In the genomic region with DNA sequence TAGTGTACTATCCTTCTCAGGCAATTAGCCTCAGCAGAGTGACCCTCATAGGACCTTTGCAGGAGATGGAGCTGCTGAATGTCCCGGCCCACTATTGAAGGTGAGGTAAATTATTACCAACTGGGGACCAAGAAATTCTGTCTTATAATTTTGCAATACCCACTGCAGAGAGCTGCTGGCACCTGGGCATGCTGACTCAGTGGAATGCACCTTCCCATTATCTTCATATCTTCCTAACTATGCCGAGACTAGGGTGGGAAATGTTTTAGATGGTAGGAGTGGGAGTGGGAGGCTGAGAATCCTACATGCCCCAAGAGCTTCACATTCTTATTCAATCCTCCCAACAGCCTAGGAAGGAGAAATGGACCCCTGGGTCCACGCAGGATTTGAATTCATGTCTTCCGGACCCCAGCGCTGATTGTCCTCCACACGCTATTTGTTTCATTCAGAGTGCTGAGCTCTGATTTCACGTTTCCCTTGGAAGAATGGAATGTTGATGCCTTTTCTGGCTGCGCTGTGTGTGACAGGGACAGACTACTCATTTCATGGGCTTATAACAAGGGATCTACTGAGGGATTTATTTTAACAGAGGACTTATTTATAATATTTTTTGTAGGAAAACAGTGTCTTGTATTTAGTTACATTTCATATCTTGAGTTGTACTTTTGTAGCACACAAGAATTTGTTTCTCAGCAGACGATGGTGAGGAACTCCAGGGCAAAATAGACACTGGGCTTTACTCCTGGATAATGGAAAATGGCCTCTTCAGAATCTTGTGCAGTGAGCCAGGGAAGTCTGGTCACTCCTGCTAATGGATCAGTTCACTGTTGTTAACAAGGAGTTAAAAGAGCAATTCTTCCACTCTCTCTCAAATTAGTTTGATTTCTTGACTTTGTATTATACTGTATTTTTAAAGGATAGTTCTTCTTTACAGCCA, we compare ENCODE assay signal across 1 cellular context.
TF ChIP-seq lines count a peak whose summit lies in the region.

No MANE protein-coding gene starts in this region.

TF ChIP-seq in GM23338, 12 proteins besides CTCF, POLR2A, EP300 and RAD21 (continued from another document):
- TF ChIP-seq, protein P1, sequence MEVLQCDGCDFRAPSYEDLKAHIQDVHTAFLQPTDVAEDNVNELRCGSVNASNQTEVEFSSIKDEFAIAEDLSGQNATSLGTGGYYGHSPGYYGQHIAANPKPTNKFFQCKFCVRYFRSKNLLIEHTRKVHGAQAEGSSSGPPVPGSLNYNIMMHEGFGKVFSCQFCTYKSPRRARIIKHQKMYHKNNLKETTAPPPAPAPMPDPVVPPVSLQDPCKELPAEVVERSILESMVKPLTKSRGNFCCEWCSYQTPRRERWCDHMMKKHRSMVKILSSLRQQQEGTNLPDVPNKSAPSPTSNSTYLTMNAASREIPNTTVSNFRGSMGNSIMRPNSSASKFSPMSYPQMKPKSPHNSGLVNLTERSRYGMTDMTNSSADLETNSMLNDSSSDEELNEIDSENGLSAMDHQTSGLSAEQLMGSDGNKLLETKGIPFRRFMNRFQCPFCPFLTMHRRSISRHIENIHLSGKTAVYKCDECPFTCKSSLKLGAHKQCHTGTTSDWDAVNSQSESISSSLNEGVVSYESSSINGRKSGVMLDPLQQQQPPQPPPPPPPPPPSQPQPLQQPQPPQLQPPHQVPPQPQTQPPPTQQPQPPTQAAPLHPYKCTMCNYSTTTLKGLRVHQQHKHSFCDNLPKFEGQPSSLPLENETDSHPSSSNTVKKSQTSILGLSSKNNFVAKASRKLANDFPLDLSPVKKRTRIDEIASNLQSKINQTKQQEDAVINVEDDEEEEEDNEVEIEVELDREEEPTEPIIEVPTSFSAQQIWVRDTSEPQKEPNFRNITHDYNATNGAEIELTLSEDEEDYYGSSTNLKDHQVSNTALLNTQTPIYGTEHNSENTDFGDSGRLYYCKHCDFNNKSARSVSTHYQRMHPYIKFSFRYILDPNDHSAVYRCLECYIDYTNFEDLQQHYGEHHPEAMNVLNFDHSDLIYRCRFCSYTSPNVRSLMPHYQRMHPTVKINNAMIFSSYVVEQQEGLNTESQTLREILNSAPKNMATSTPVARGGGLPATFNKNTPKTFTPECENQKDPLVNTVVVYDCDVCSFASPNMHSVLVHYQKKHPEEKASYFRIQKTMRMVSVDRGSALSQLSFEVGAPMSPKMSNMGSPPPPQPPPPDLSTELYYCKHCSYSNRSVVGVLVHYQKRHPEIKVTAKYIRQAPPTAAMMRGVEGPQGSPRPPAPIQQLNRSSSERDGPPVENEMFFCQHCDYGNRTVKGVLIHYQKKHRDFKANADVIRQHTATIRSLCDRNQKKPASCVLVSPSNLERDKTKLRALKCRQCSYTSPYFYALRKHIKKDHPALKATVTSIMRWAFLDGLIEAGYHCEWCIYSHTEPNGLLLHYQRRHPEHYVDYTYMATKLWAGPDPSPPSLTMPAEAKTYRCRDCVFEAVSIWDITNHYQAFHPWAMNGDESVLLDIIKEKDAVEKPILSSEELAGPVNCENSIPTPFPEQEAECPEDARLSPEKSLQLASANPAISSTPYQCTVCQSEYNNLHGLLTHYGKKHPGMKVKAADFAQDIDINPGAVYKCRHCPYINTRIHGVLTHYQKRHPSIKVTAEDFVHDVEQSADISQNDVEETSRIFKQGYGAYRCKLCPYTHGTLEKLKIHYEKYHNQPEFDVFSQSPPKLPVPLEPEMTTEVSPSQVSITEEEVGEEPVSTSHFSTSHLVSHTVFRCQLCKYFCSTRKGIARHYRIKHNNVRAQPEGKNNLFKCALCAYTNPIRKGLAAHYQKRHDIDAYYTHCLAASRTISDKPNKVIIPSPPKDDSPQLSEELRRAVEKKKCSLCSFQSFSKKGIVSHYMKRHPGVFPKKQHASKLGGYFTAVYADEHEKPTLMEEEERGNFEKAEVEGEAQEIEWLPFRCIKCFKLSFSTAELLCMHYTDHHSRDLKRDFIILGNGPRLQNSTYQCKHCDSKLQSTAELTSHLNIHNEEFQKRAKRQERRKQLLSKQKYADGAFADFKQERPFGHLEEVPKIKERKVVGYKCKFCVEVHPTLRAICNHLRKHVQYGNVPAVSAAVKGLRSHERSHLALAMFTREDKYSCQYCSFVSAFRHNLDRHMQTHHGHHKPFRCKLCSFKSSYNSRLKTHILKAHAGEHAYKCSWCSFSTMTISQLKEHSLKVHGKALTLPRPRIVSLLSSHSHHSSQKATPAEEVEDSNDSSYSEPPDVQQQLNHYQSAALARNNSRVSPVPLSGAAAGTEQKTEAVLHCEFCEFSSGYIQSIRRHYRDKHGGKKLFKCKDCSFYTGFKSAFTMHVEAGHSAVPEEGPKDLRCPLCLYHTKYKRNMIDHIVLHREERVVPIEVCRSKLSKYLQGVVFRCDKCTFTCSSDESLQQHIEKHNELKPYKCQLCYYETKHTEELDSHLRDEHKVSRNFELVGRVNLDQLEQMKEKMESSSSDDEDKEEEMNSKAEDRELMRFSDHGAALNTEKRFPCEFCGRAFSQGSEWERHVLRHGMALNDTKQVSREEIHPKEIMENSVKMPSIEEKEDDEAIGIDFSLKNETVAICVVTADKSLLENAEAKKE (CRISPR knock-in tag; IDR thresholded peaks at IDR 0.05), result no peak
